14 cellular contexts compared by ENCODE assay signal in genomic region chr5:1326903-1327756, GRCh38. TPM values are rescaled to one million over a fixed set of nuclear protein-coding genes. Genes with fewer than 3 reads are reported as not detected.
A peak's percentile ranks its signal among the peaks of the same experiment; 100 is the strongest.
DNase-seq lines count a peak whose midpoint lies in the region; ATAC-seq, FAIRE-seq and TF ChIP-seq lines count a peak whose summit lies in the region.
"Not testable (repeated sequence)": the region's sequence is repeated elsewhere in the genome, so short reads cannot be mapped to it uniquely, and the experiment has no call there.
"Had no signal": no experiment of that assay in that cellular context is flagged by ENCODE, and none has a peak within 500 bp of the region (broad histone marks: within the 10 kb centered on the region; RNA-seq: fewer than 3 reads in every experiment).

No MANE protein-coding gene starts in this region.

- WGBS in IMR-90 (ENCODE audit: extremely low coverage in 2 of 2, insufficient read length in 1 of 2), 2 experiments: 50% methylated on average over 3 of the region's 5 CpGs; no CpG with 5 or more reads in 1 of the 2 experiments
- WGBS in hepatocyte (ENCODE audit: low lambda C conversion rate, missing lambda C conversion rate): 58% methylated on average over 5 of the region's 5 CpGs
- 24 to 41% methylated on average over 5 of the region's 5 CpGs for WGBS in tibial nerve, 2 donors

- DNase-seq in ELR (ENCODE audit: low read depth) (peak; percentile 57), IMR-90 (peak; percentile 51), astrocyte of the hippocampus (ENCODE audit: low read depth, low spot score) (peak; percentile 31)
- not testable (repeated sequence) for DNase-seq in T-helper 17 cell; endothelial cell of umbilical vein (ENCODE audit: low read depth, low spot score); hepatocyte (ENCODE audit: low spot score); tibial nerve (ENCODE audit: low spot score in 2 of 2)

- not testable (repeated sequence) for H3K23ac ChIP-seq in IMR-90 (ENCODE audit: low read depth, low read length)

- H4K20me1 ChIP-seq in IMR-90 (ENCODE audit: insufficient read depth, low read length); endothelial cell of umbilical vein (replicated peaks; ENCODE audit: control insufficient read depth, extremely low read depth, insufficient read depth, low read length); hepatocyte (ENCODE audit: insufficient read depth, poor library complexity, severe bottlenecking): not testable (repeated sequence)

- H3K9me3 ChIP-seq in IMR-90 (ENCODE audit: control insufficient read depth, insufficient read depth, low read length): peaks cover 13% of the 10 kb centered on the region
- H3K9me3 ChIP-seq in T-helper 17 cell (ENCODE audit: control insufficient read depth, low read length, poor library complexity, severe bottlenecking); endothelial cell of umbilical vein (replicated peaks; ENCODE audit: control insufficient read depth, insufficient read depth, low read length); hepatocyte (ENCODE audit: low read depth); tibial nerve: not testable (repeated sequence)

- not testable (repeated sequence) for H3K27me3 ChIP-seq in IMR-90 (ENCODE audit: control insufficient read depth, insufficient read depth, low read length); endothelial cell of umbilical vein (ENCODE audit: control insufficient read depth in 2 of 2, insufficient read depth in 2 of 2, low read length in 2 of 2); hepatocyte; tibial nerve

- peak overlapping the region; percentile 67; the same call in 1 of the 2 replicates for H3K56ac ChIP-seq in IMR-90 (ENCODE audit: extremely low read depth, insufficient read depth, low read length)

- peaks cover 54% of the 10 kb centered on the region for H3K36me3 ChIP-seq in IMR-90 (ENCODE audit: control insufficient read depth, insufficient read depth, low read length)
- peaks cover 4 to 55% of the 10 kb centered on the region in 2 experiments for H3K36me3 ChIP-seq in endothelial cell of umbilical vein (ENCODE audit: control insufficient read depth in 2 of 2, extremely low read depth in 1 of 2, insufficient read depth in 2 of 2, low read length in 2 of 2)
- not testable (repeated sequence) for H3K36me3 ChIP-seq in hepatocyte (replicated peaks; ENCODE audit: insufficient read depth, low read depth)
- H3K36me3 ChIP-seq in tibial nerve: peaks cover 0 to 80% (median 20%) of the 10 kb centered on the region in 3 donors

- intact Hi-C loops in IMR-90 (cut with micrococcal nuclease); endothelial cell of umbilical vein (cut with micrococcal nuclease): not testable (repeated sequence)

- TF ChIP-seq POLR2A in IMR-90 (IDR thresholded peaks at IDR 0.05; ENCODE audit: low read depth, low read length); endothelial cell of umbilical vein (IDR thresholded peaks at IDR 0.05; ENCODE audit: low read depth, low read length); tibial nerve (IDR thresholded peaks at IDR 0.05): not testable (repeated sequence)

- H4K5ac ChIP-seq in IMR-90 (ENCODE audit: low read depth, low read length): peak overlapping the region; percentile 4; the same call in 1 of the 2 replicates

- not testable (repeated sequence) for TF ChIP-seq EP300 in tibial nerve (IDR thresholded peaks at IDR 0.05)

- not testable (repeated sequence) for H3K9ac ChIP-seq in IMR-90 (ENCODE audit: low read depth, low read length); endothelial cell of umbilical vein (replicated peaks; ENCODE audit: extremely low read depth, insufficient read depth, low read length)

- not testable (repeated sequence) for H2AK9ac ChIP-seq in IMR-90 (replicated peaks; ENCODE audit: low read depth, low read length, poor library complexity)

- not testable (repeated sequence) for H3K4me2 ChIP-seq in IMR-90 (ENCODE audit: low read depth, low read length); endothelial cell of umbilical vein (ENCODE audit: insufficient read depth, low read length); hepatocyte

- in situ Hi-C loops in IMR-90 (cut with MboI; ENCODE audit: low sequenced_read_pairs): not testable (repeated sequence)

- peak overlapping the region; percentile 48 to 89; a peak in 3 of 4 replicates for H4K8ac ChIP-seq in IMR-90 (ENCODE audit: low read depth in 2 of 2, low read length in 2 of 2)

- not testable (repeated sequence) for TF ChIP-seq RAD21 in IMR-90 (IDR thresholded peaks at IDR 0.05; ENCODE audit: low read length)

- H3K36me3 Mint-ChIP-seq in T-helper 17 cell (ENCODE audit: low read depth) (peaks cover 24% of the 10 kb centered on the region), nephron (ENCODE audit: low read depth) (peaks cover 67% of the 10 kb centered on the region)

- peak overlapping the region; percentile 59; the same call in 1 of the 2 replicates for H3K14ac ChIP-seq in IMR-90 (replicated peaks; ENCODE audit: low read depth, low read length)

- H3K9me2 ChIP-seq in hepatocyte (replicated peaks; ENCODE audit: insufficient read depth): not testable (repeated sequence)

- BruUV-seq in IMR-90 (replicated peaks; lab: Mats Ljungman, UMichigan); endothelial cell of umbilical vein (replicated peaks; lab: Mats Ljungman, UMichigan): not testable (repeated sequence)

- peak overlapping the region; percentile 92 for H3K4ac ChIP-seq in IMR-90 (ENCODE audit: low read depth, low read length)

- FAIRE-seq in endothelial cell of umbilical vein (lab: Jason Lieb, UNC): not testable (repeated sequence)

- ATAC-seq in IMR-90 (ENCODE audit: low read depth); T-helper 17 cell: not testable (repeated sequence)

- H3K79me1 ChIP-seq in IMR-90 (ENCODE audit: low read depth in 1 of 2, low read length in 2 of 2): peaks cover 10 to 18% of the 10 kb centered on the region in 2 experiments; a peak in 3 of 4 replicates

- H3K79me2 ChIP-seq in endothelial cell of umbilical vein (ENCODE audit: control insufficient read depth, insufficient read depth, low read length); hepatocyte: not testable (repeated sequence)

- peak overlapping the region; percentile 28; the same call in 1 of the 2 replicates for H3K18ac ChIP-seq in IMR-90 (ENCODE audit: low read depth, low read length)

- H3K27ac Mint-ChIP-seq in T-helper 17 cell: peak overlapping the region; percentile 32
- peak overlapping the region; percentile 72 to 91 (median 79) for H3K27ac Mint-ChIP-seq in nephron

- not testable (repeated sequence) for H3K9me1 ChIP-seq in IMR-90 (ENCODE audit: insufficient read depth, low read length); endothelial cell of umbilical vein (replicated peaks; ENCODE audit: control insufficient read depth, extremely low read depth, insufficient read depth, low read length)

- dilution Hi-C loops in IMR-90 (cut with HindIII; ENCODE audit: low sequenced_read_pairs, unreplicated experiment); endothelial cell of umbilical vein (cut with MboI; ENCODE audit: extremely low pct_ligation_motif_present, low sequenced_read_pairs): not testable (repeated sequence)

- not testable (repeated sequence) for H3K4me3 Mint-ChIP-seq in T-helper 17 cell
- peak overlapping the region in 1 of 3 experiments; percentile 7 for H3K4me3 Mint-ChIP-seq in nephron

- H3K4me1 Mint-ChIP-seq in T-helper 17 cell (peaks cover 28% of the 10 kb centered on the region), nephron (peaks cover 24% of the 10 kb centered on the region)

- POLR2A ChIA-PET in IMR-90 (lab: Charles Lee; ENCODE audit: unreplicated experiment); endothelial cell of umbilical vein (lab: Charles Lee): not testable (repeated sequence)

- not testable (repeated sequence) for TF ChIP-seq CTCF in IMR-90 (conservative IDR thresholded peaks at IDR 0.05; ENCODE audit: low read depth, low read length); endothelial cell of umbilical vein (IDR thresholded peaks at IDR 0.05; ENCODE audit: extremely low read depth in 1 of 2, insufficient read depth in 1 of 2, low read depth in 1 of 2, low read length in 2 of 2); hepatocyte (IDR thresholded peaks at IDR 0.05; ENCODE audit: poor library complexity); nephron (IDR thresholded peaks at IDR 0.05; ENCODE audit: unreplicated experiment in 3 of 3); tibial nerve (IDR thresholded peaks at IDR 0.05)

- H2AFZ ChIP-seq in IMR-90 (replicated peaks; ENCODE audit: low read length, poor library complexity); endothelial cell of umbilical vein (ENCODE audit: low read depth, low read length); hepatocyte: not testable (repeated sequence)

- H4K91ac ChIP-seq in IMR-90 (ENCODE audit: insufficient read depth, low read depth, low read length): peak overlapping the region; percentile 55; the same call in 1 of the 2 replicates

- not testable (repeated sequence) for H2BK15ac ChIP-seq in IMR-90 (ENCODE audit: low read depth, low read length)

- H3K4me1 ChIP-seq in IMR-90 (ENCODE audit: control insufficient read depth, insufficient read depth, low read length); endothelial cell of umbilical vein (ENCODE audit: control insufficient read depth, extremely low read depth, insufficient read depth, low read length); hepatocyte (ENCODE audit: insufficient read depth): not testable (repeated sequence)
- peaks cover 0 to 34% (median 0%) of the 10 kb centered on the region in 4 donors for H3K4me1 ChIP-seq in tibial nerve

- H3K9me3 Mint-ChIP-seq in nephron: peaks cover 19% of the 10 kb centered on the region

- not testable (repeated sequence) for H3K4me3 ChIP-seq in IMR-90 (ENCODE audit: insufficient read depth, low read depth, low read length); endothelial cell of umbilical vein (replicated peaks in 1 of 3; ENCODE audit: insufficient read depth in 1 of 3, low read depth in 1 of 3, low read length in 3 of 3); hepatocyte; tibial nerve

- 0 out of 2 replicates have a peak overlapping the region, but pooled peaks have one; percentile 24 for H2BK20ac ChIP-seq in IMR-90 (ENCODE audit: low read depth, low read length)

- CTCF ChIA-PET in IMR-90 (lab: Yijun Ruan, JAX): not testable (repeated sequence)
- CTCF ChIA-PET in endothelial cell of umbilical vein (lab: Charles Lee): interaction anchor here (1.3 kb wide), 1 partner anchor 318 kb away, joined by 3 read pairs; no protein-coding TSS in a partner anchor

- peak overlapping the region; percentile 93 for H2BK5ac ChIP-seq in IMR-90 (ENCODE audit: low read depth, low read length, poor library complexity, severe bottlenecking)

- H3K27ac ChIP-seq in IMR-90 (ENCODE audit: insufficient read depth, low read length) (peak overlapping the region; percentile 57), endothelial cell of umbilical vein (ENCODE audit: insufficient read depth, low read depth, low read length) (peak overlapping the region; percentile 74), hepatocyte (peak overlapping the region; percentile 80), tibial nerve (peak overlapping the region in 3 of 4 donors; percentile 22 to 72 (median 44))

- not testable (repeated sequence) for H3K27me3 Mint-ChIP-seq in T-helper 17 cell; nephron (ENCODE audit: low read depth)

- not testable (repeated sequence) for H2AK5ac ChIP-seq in IMR-90 (ENCODE audit: low read depth, low read length)

- H2BK120ac ChIP-seq in IMR-90 (ENCODE audit: low read depth, low read length): peak overlapping the region; percentile 81; the same call in 1 of the 2 replicates

RNA-seq across cellular contexts. Expression of gene CLPTM1L, which starts 17.8 kb away (rescaled TPM):
- 101 and 137 TPM in 2 replicates for total RNA-seq in IMR-90 (2012; rRNA removed)
- 110 and 114 TPM in 2 replicates for polyA plus RNA-seq in IMR-90 (2012; rRNA removed)
- 96.9 and 126 TPM in 2 replicates for polyA plus RNA-seq in IMR-90 (2012; cell fraction: cytosol; rRNA removed)
- 124 and 132 TPM in 2 replicates for polyA plus RNA-seq in IMR-90 (2012; cell fraction: nucleus; rRNA removed; ENCODE audit: low replicate concordance)
- total RNA-seq in T-helper 17 cell: 10 to 100 TPM; 70.5 to 80.9 TPM
- total RNA-seq in endothelial cell of umbilical vein: 113 and 116 TPM in 2 replicates
- 189 and 191 TPM in 2 replicates for polyA plus RNA-seq in endothelial cell of umbilical vein
- polyA plus RNA-seq in endothelial cell of umbilical vein (2011; cell fraction: cytosol; rRNA removed): 153 and 161 TPM in 2 replicates
- polyA plus RNA-seq in endothelial cell of umbilical vein (2011; cell fraction: nucleus; rRNA removed): 144 and 152 TPM in 2 replicates
- polyA plus RNA-seq in endothelial cell of umbilical vein (2012): 87.9 and 119 TPM in 2 replicates
- polyA minus RNA-seq in endothelial cell of umbilical vein: 248 and 313 TPM in 2 replicates
- 171 TPM for polyA minus RNA-seq in endothelial cell of umbilical vein (2011; cell fraction: cytosol; rRNA and poly(A)+ RNA removed)
- polyA minus RNA-seq in endothelial cell of umbilical vein (2011; cell fraction: nucleus; rRNA and poly(A)+ RNA removed): 59.2 and 60.7 TPM in 2 replicates
- 99.3 and 130 TPM in 2 replicates for total RNA-seq in hepatocyte
- polyA plus RNA-seq in hepatocyte: 129 and 143 TPM in 2 replicates
- total RNA-seq in tibial nerve: 100 to 1,000 TPM in 1 of 4 donors, 10 to 100 TPM in 3; 68.8 to 102 (median 84.4) TPM

RNA-seq across cellular contexts. Expression of gene TERT, which starts 32.3 kb away (rescaled TPM):
- total RNA-seq in IMR-90 (2012; rRNA removed): not detected in 2 replicates
- not detected in 2 replicates for polyA plus RNA-seq in IMR-90 (2012; rRNA removed)
- polyA plus RNA-seq in IMR-90 (2012; cell fraction: cytosol; rRNA removed): not detected in 2 replicates
- polyA plus RNA-seq in IMR-90 (2012; cell fraction: nucleus; rRNA removed; ENCODE audit: low replicate concordance): 0.02 TPM in 1 of 2 replicates, not detected in the other
- under 1 TPM; 0.10 to 0.80 TPM for total RNA-seq in T-helper 17 cell
- total RNA-seq in endothelial cell of umbilical vein: not detected in 2 replicates
- 0.04 TPM in 1 of 2 replicates, not detected in the other for polyA plus RNA-seq in endothelial cell of umbilical vein
- polyA plus RNA-seq in endothelial cell of umbilical vein (2011; cell fraction: cytosol; rRNA removed): not detected in 2 replicates
- polyA plus RNA-seq in endothelial cell of umbilical vein (2011; cell fraction: nucleus; rRNA removed): 0.04 and 0.36 TPM in 2 replicates
- polyA plus RNA-seq in endothelial cell of umbilical vein (2012): not detected in 2 replicates
- polyA minus RNA-seq in endothelial cell of umbilical vein: not detected in 2 replicates
- polyA minus RNA-seq in endothelial cell of umbilical vein (2011; cell fraction: cytosol; rRNA and poly(A)+ RNA removed): not detected
- not detected in 2 replicates for polyA minus RNA-seq in endothelial cell of umbilical vein (2011; cell fraction: nucleus; rRNA and poly(A)+ RNA removed)
- not detected in 2 replicates for total RNA-seq in hepatocyte
- polyA plus RNA-seq in hepatocyte: 0.08 TPM in 1 of 2 replicates, not detected in the other
- total RNA-seq in tibial nerve: not detected
- total RNA-seq: body of pancreas, osteoblast, Right ventricle myocardium superior, skeletal muscle tissue had no signal
- polyA plus RNA-seq: CD14-positive monocyte, immature natural killer cell had no signal
